In the genomic region with DNA sequence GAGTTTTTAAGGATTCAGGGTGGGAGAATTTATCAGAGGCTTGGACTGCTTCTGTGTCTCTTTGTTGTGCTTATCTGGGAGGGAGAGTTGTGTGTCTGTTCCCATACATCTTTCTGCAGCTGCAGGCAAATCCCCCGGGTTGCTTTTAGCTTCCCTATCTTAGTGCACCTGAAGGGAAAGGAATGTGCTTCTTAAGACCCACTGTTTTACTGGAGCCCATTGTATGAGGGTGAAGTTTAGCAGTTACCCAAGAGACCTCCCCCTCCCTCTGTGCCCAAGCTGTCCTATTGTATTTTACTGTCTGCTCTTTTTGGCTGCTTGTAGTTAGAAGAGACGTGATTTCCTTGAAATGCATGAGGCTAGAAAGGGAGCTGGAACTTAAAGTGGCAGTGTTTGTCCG, we compare ENCODE assay signal across 12 cellular contexts. TPM values are rescaled to one million over a fixed set of nuclear protein-coding genes. Genes with fewer than 3 reads are reported as not detected.
DNase-seq lines count a peak whose midpoint lies in the region; ATAC-seq and TF ChIP-seq lines count a peak whose summit lies in the region.
"Not testable (repeated sequence)": the region's sequence is repeated elsewhere in the genome, so short reads cannot be mapped to it uniquely, and the experiment has no call there.
"Had no signal": no experiment of that assay in that cellular context is flagged by ENCODE, and none has a peak within 500 bp of the region (broad histone marks: within the 10 kb centered on the region; RNA-seq: fewer than 3 reads in every experiment).

No MANE protein-coding gene starts in this region.

- not testable (repeated sequence) for H3K36me3 ChIP-seq in BLaER1 treated with 17β-estradiol and CSF1 and Interleukin-3, amounts not matched to agents 10 nM and 100 nM; H7 (replicated peaks; ENCODE audit: control insufficient read depth, insufficient read depth, low read length)

- peaks cover 14 to 20% (median 19%) of the 10 kb centered on the region in 11 experiments for H3K9me3 ChIP-seq in BLaER1 treated with 17β-estradiol and CSF1 and Interleukin-3, amounts not matched to agents 10 nM and 100 nM (replicated peaks in 1 of 11)
- H3K9me3 ChIP-seq in T-helper 17 cell (ENCODE audit: control insufficient read depth, low read length, poor library complexity, severe bottlenecking), result not testable (repeated sequence)

- TF ChIP-seq CTCF in brain (conservative IDR thresholded peaks at IDR 0.05); neural crest cell (conservative IDR thresholded peaks at IDR 0.05): not testable (repeated sequence)

- H3K4me1 Mint-ChIP-seq in T-helper 17 cell (peaks cover 39% of the 10 kb centered on the region), brain (peaks cover 15% of the 10 kb centered on the region), neural crest cell (peaks cover 17% of the 10 kb centered on the region)
- H3K4me1 Mint-ChIP-seq in activated T-cell treated with anti-CD3 and anti-CD28 coated beads, Interleukin-2, amount 50 U/mL, for 24 hours (ENCODE audit: low read depth), result peaks cover 58% of the 10 kb centered on the region

- not testable (repeated sequence) for ATAC-seq in T-helper 17 cell

- H4K20me1 ChIP-seq in BLaER1 treated with 17β-estradiol and CSF1 and Interleukin-3, amounts not matched to agents 10 nM and 100 nM, result not testable (repeated sequence)

- peak overlapping the region in 6 of 11 experiments; percentile 11 to 37 (median 27); a peak in 7 of 22 replicates for H3K4me2 ChIP-seq in BLaER1 treated with 17β-estradiol and CSF1 and Interleukin-3, amounts not matched to agents 10 nM and 100 nM

- not testable (repeated sequence) for H3K4me3 ChIP-seq in BLaER1 treated with 17β-estradiol and CSF1 and Interleukin-3, amounts not matched to agents 10 nM and 100 nM; H7 (ENCODE audit: insufficient read depth, low read depth, low read length)

- H3K36me3 Mint-ChIP-seq in T-helper 17 cell (ENCODE audit: low read depth); activated T-cell treated with anti-CD3 and anti-CD28 coated beads, Interleukin-2, amount 50 U/mL, for 24 hours (ENCODE audit: low read depth); brain; neural crest cell (ENCODE audit: low read depth): not testable (repeated sequence)

- H3K27me3 Mint-ChIP-seq in T-helper 17 cell; activated T-cell treated with anti-CD3 and anti-CD28 coated beads, Interleukin-2, amount 50 U/mL, for 24 hours: not testable (repeated sequence)
- H3K27me3 Mint-ChIP-seq in brain (peaks cover 13% of the 10 kb centered on the region), neural crest cell (ENCODE audit: low read depth) (peaks cover 28% of the 10 kb centered on the region)

- H3K4me3 Mint-ChIP-seq in T-helper 17 cell (peak overlapping the region; percentile 19), brain (peak overlapping the region in 3 of 5 experiments; percentile 28 to 46 (median 30)), neural crest cell (peak overlapping the region; percentile 2)
- H3K4me3 Mint-ChIP-seq in activated T-cell treated with anti-CD3 and anti-CD28 coated beads, Interleukin-2, amount 50 U/mL, for 24 hours, result not testable (repeated sequence)

- peaks cover 0 to 14% (median 4%) of the 10 kb centered on the region in 10 experiments; a peak in 10 of 20 replicates for H3K4me1 ChIP-seq in BLaER1 treated with 17β-estradiol and CSF1 and Interleukin-3, amounts not matched to agents 10 nM and 100 nM

- not testable (repeated sequence) for H3K9ac ChIP-seq in BLaER1 treated with 17β-estradiol and CSF1 and Interleukin-3, amounts not matched to agents 10 nM and 100 nM

- DNase-seq in H7, result peak; percentile 65
- DNase-seq in T-helper 17 cell; activated T-cell treated with anti-CD3 and anti-CD28 coated beads, Interleukin-2, amount 50 U/mL, for 24 hours; neural crest cell (ENCODE audit: low read depth, low spot score): not testable (repeated sequence)
- DNase-seq in iPS DF 19.7 (ENCODE audit: low read depth, low spot score), result peak; percentile 50
- DNase-seq in retina, result peak; percentile 22

- H3K27me3 ChIP-seq in BLaER1 treated with 17β-estradiol and CSF1 and Interleukin-3, amounts not matched to agents 10 nM and 100 nM, result not testable (repeated sequence)
- peaks cover 22% of the 10 kb centered on the region for H3K27me3 ChIP-seq in H7 (ENCODE audit: control insufficient read depth, insufficient read depth, low read length)

- H3K27ac Mint-ChIP-seq in T-helper 17 cell, result peak overlapping the region; percentile 11
- H3K27ac Mint-ChIP-seq in activated T-cell treated with anti-CD3 and anti-CD28 coated beads, Interleukin-2, amount 50 U/mL, for 24 hours, result peak overlapping the region; percentile 56
- H3K27ac Mint-ChIP-seq in brain, result peak overlapping the region in 3 of 5 experiments; percentile 59 to 71 (median 66)
- H3K27ac Mint-ChIP-seq in neural crest cell (ENCODE audit: unreplicated experiment), result peak overlapping the region; percentile 72

- H3K27ac ChIP-seq in BLaER1 treated with 17β-estradiol and CSF1 and Interleukin-3, amounts not matched to agents 10 nM and 100 nM, result not testable (repeated sequence)

- peaks cover 12% of the 10 kb centered on the region for H3K9me3 Mint-ChIP-seq in activated T-cell treated with anti-CD3 and anti-CD28 coated beads, Interleukin-2, amount 50 U/mL, for 24 hours
- H3K9me3 Mint-ChIP-seq in brain, result peaks cover 0 to 19% (median 12%) of the 10 kb centered on the region in 5 experiments
- not testable (repeated sequence) for H3K9me3 Mint-ChIP-seq in neural crest cell

RNA-seq across cellular contexts. Expression of gene SUN5, which starts 53.7 kb away (rescaled TPM):
- not detected in 2 replicates for total RNA-seq in H7 (2014; rRNA removed; shearing (Covaris generic))
- total RNA-seq in T-helper 17 cell, result not detected
- polyA plus RNA-seq in brain (ENCODE audit: insufficient read depth, low read depth, low replicate concordance), result not detected
- total RNA-seq in neural crest cell, result not detected in 2 replicates
- total RNA-seq: MCF 10A, OCI-LY7, Peyer's patch had no signal
- polyA plus RNA-seq: IgD-negative memory B cell had no signal

RNA-seq across cellular contexts. Expression of gene BPIFB2, which starts 57.0 kb away (rescaled TPM):
- total RNA-seq in H7 (2014; rRNA removed; shearing (Covaris generic)), result not detected in 2 replicates
- not detected for total RNA-seq in T-helper 17 cell
- polyA plus RNA-seq in brain (ENCODE audit: insufficient read depth, low read depth, low replicate concordance), result not detected
- total RNA-seq in neural crest cell, result not detected in 2 replicates
- total RNA-seq: MCF 10A, OCI-LY7, Peyer's patch had no signal
- polyA plus RNA-seq: IgD-negative memory B cell had no signal

Comparison
In these comparisons a context has a peak if more than half of its experiments do, and no peak if none do; other contexts are left out.
1. H3K27ac Mint-ChIP-seq: peak in every context shown above with its lines; median percentile 72 in neural crest cell; 66 in brain; 56 in activated T-cell treated with anti-CD3 and anti-CD28 coated beads, Interleukin-2, amount 50 U/mL, for 24 hours; 11 in T-helper 17 cell.